Comparison of ENCODE assay signal across 8 cellular contexts in genomic region chr5:91383027-91383955, GRCh38. TPM values are rescaled to one million over a fixed set of nuclear protein-coding genes. Genes with fewer than 3 reads are reported as not detected.
DNase-seq lines count a peak whose midpoint lies in the region; ATAC-seq and TF ChIP-seq lines count a peak whose summit lies in the region.

A gene with protein sequence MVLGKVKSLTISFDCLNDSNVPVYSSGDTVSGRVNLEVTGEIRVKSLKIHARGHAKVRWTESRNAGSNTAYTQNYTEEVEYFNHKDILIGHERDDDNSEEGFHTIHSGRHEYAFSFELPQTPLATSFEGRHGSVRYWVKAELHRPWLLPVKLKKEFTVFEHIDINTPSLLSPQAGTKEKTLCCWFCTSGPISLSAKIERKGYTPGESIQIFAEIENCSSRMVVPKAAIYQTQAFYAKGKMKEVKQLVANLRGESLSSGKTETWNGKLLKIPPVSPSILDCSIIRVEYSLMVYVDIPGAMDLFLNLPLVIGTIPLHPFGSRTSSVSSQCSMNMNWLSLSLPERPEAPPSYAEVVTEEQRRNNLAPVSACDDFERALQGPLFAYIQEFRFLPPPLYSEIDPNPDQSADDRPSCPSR (minus strand): TSS chr5:91383317. CDS start chr5:91383092, 225 bp downstream.

- peak within 1 kb of the TSS; percentile 98 to 100 (median 100) for H3K27ac Mint-ChIP-seq in IgD-negative memory B cell

- BruUV-seq in PC-9 (replicated peaks; lab: Mats Ljungman, UMichigan) = no TSS peak

- no peaks in the 10 kb centered on the region for H3K27me3 Mint-ChIP-seq in IgD-negative memory B cell

- DNase-seq in DMS153 (lab: John Stamatoyannopoulos, UW) = peak; percentile 84
- DNase-seq in PC-9 = peak; percentile 83 to 97
- peak; percentile 96 for DNase-seq in activated T-cell treated with anti-CD3 and anti-CD28 coated beads, Interleukin-2, amount 50 U/mL, for 1 hour
- DNase-seq in epithelial cell of proximal tubule (ENCODE audit: low read depth) = no peak
- peak; percentile 85 to 90 for DNase-seq in stimulated activated CD8-positive, alpha-beta memory T cell treated with anti-CD3 and anti-CD28 coated beads, Interleukin-4, amount 100 ng/mL, for 4 hours (ENCODE audit: low read depth in 2 of 2, low spot score in 1 of 2)

- intact Hi-C loops in PC-9 (cut with micrococcal nuclease; ENCODE audit: unreplicated experiment) = loop anchor here (1.0 kb wide), 5 partner anchors 69 to 281 kb away; no protein-coding TSS in a partner anchor

- no peaks in the 10 kb centered on the region for H4K20me1 ChIP-seq in PC-9 (ENCODE audit: insufficient read depth)

- H3K27ac ChIP-seq in PC-9 = peak within 1 kb of the TSS; percentile 98
- peak within 1 kb of the TSS; percentile 98 to 99 for H3K27ac ChIP-seq in mucosa of rectum (ENCODE audit: low read depth in 2 of 2, low read length in 2 of 2)

- peaks cover 43% of the 10 kb centered on the region for H3K79me2 ChIP-seq in PC-9 (ENCODE audit: low read depth)

- peak within 1 kb of the TSS; percentile 85 for H2AFZ ChIP-seq in PC-9

- CTCF ChIA-PET in PC-9 (lab: Charles Lee) = interaction anchor here (0.7 to 2.0 kb wide), 4 partner anchors 87 to 517 kb away, joined by 3 to 10 read pairs (median 5); no protein-coding TSS in a partner anchor

- peak within 1 kb of the TSS; percentile 97 to 100 for H3K9ac ChIP-seq in mucosa of rectum (ENCODE audit: low read depth in 1 of 2, low read length in 2 of 2)

- ATAC-seq in GM21576 (IDR thresholded peaks at IDR 0.05; ENCODE audit: unreplicated experiment) = peak; percentile 56

- H3K9me3 ChIP-seq in PC-9 (ENCODE audit: insufficient read depth, low read depth) (no peaks in the 10 kb centered on the region), mucosa of rectum (ENCODE audit: control insufficient read depth in 2 of 2, low read length in 2 of 2) (no peaks in the 10 kb centered on the region)

- H3K4me3 ChIP-seq in PC-9 (peak within 1 kb of the TSS; percentile 98), epithelial cell of proximal tubule (ENCODE audit: low read depth, low read length) (peak within 1 kb of the TSS; percentile 90), mucosa of rectum (ENCODE audit: low read length in 2 of 2) (peak within 1 kb of the TSS; percentile 91 to 99)

- no peaks in the 10 kb centered on the region for H3K9me2 ChIP-seq in PC-9 (ENCODE audit: insufficient read depth)

- H3F3A ChIP-seq in PC-9 (ENCODE audit: insufficient read depth, low read depth) = peaks cover 50% of the 10 kb centered on the region

- peak within 1 kb of the TSS; percentile 93 to 100 (median 97) for H3K4me3 Mint-ChIP-seq in IgD-negative memory B cell

- H3K27me3 ChIP-seq in PC-9 (ENCODE audit: insufficient read depth, low read depth) = no peaks in the 10 kb centered on the region
- no peaks in the 10 kb centered on the region for H3K27me3 ChIP-seq in mucosa of rectum (ENCODE audit: control insufficient read depth in 2 of 2, insufficient read depth in 2 of 2, low read length in 2 of 2)

- peak within 1 kb of the TSS; percentile 91 for H3K4me2 ChIP-seq in PC-9

- H3K4me1 ChIP-seq in PC-9 (replicated peaks; ENCODE audit: insufficient read depth) (peaks cover 14% of the 10 kb centered on the region), mucosa of rectum (ENCODE audit: control insufficient read depth in 2 of 2, insufficient read depth in 2 of 2, low read length in 2 of 2) (peaks cover 8 to 10% of the 10 kb centered on the region in 2 donors)

- POLR2A ChIA-PET in PC-9 (lab: Charles Lee; ENCODE audit: unreplicated experiment) = interaction anchor here (0.6 to 1.0 kb wide), 24 partner anchors 21 to 466 kb away, joined by 3 to 13 read pairs (median 4); no protein-coding TSS in a partner anchor

- no peaks in the 10 kb centered on the region for H3K9me3 Mint-ChIP-seq in IgD-negative memory B cell

- peaks cover 20 to 26% (median 23%) of the 10 kb centered on the region in 3 donors for H3K4me1 Mint-ChIP-seq in IgD-negative memory B cell

- peaks cover 4% of the 10 kb centered on the region for H3K36me3 Mint-ChIP-seq in IgD-negative memory B cell

- 0 out of 2 replicates have a peak, but pooled peaks have one; percentile 29 for TF ChIP-seq CTCF in PC-9 (conservative IDR thresholded peaks at IDR 0.05)
- TF ChIP-seq CTCF in epithelial cell of proximal tubule (conservative IDR thresholded peaks at IDR 0.05; ENCODE audit: low read depth, low read length) = no peak

- H3K36me3 ChIP-seq in PC-9 (ENCODE audit: low read depth) (peaks cover 1% of the 10 kb centered on the region; the same call in 1 of the 2 replicates), mucosa of rectum (ENCODE audit: control insufficient read depth in 2 of 2, insufficient read depth in 2 of 2, low read length in 2 of 2) (no peaks in the 10 kb centered on the region)

RNA-seq across cellular contexts. Expression of the gene that starts here (rescaled TPM):
- polyA plus RNA-seq in IgD-negative memory B cell = 79.2 TPM
- total RNA-seq in PC-9 (2021) (25.0 and 32.0 TPM in 2 replicates), epithelial cell of proximal tubule (21.5 and 34.2 TPM in 2 replicates)
